ENCODE assay signal across 12 cellular contexts in the genomic region with DNA sequence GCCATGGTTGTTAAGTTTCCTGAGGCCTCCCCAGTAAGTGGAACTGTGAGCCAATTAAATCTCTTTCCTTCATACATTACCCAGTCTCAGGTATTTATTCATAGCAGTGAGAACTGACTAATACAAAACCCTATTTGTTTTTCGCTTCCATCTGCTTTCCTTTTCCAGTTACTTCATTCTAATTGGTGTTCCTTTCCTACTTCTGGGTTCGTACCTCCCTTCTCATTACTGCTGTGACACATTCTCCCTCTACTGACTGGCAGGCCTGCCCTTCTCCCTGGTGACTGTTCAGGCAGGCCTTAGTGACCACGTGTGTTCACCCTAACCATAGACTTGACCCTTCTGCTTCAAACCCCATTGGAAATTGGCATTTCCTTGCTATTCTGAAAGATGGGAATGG. TPM values are rescaled to one million over a fixed set of nuclear protein-coding genes. Genes with fewer than 3 reads are reported as not detected.
DNase-seq lines count a peak whose midpoint lies in the region; ATAC-seq, FAIRE-seq and TF ChIP-seq lines count a peak whose summit lies in the region.
"Had no signal": no experiment of that assay in that cellular context is flagged by ENCODE, and none has a peak within 500 bp of the region (broad histone marks: within the 10 kb centered on the region; RNA-seq: fewer than 3 reads in every experiment).

No MANE protein-coding gene starts in this region.

- no peaks in the 10 kb centered on the region for H3K9me3 ChIP-seq in left ventricle myocardium inferior (replicated peaks)
- no peaks in the 10 kb centered on the region for H3K9me3 ChIP-seq in GM12878 (replicated peaks; ENCODE audit: control insufficient read depth, insufficient read depth, low read length)
- H3K9me3 ChIP-seq in mucosa of descending colon, result no peaks in the 10 kb centered on the region
- H3K9me3 ChIP-seq: Peyer's patch had no signal

- TF ChIP-seq RAD21 in GM12878 (IDR thresholded peaks at IDR 0.05; ENCODE audit: insufficient read depth, low read depth, low read length), result no peak

- POLR2A ChIA-PET in GM12878 (lab: Charles Lee), result no interaction called here
- POLR2A ChIA-PET in activated CD8-positive, alpha-beta T cell treated with anti-CD3 and anti-CD28 coated beads, Interleukin-2, amount 10 ng/mL, durations not matched to agents 7 days and 5 days (lab: Charles Lee), result no interaction called here

- no peak overlapping the region for H3K27ac Mint-ChIP-seq in activated CD8-positive, alpha-beta T cell treated with anti-CD3 and anti-CD28 coated beads, Interleukin-2, amount 10 ng/mL, durations not matched to agents 7 days and 5 days
- no peak overlapping the region for H3K27ac Mint-ChIP-seq in Calu3 (ENCODE audit: unreplicated experiment)
- H3K27ac Mint-ChIP-seq: activated CD4-positive, alpha-beta T cell treated with anti-CD3 and anti-CD28 coated beads, Interleukin-2, amount 10 ng/mL, durations not matched to agents 7 days and 5 days had no signal

- intact Hi-C loops in left ventricle myocardium inferior (cut with micrococcal nuclease) (no loop called here), left ventricle myocardium superior (cut with micrococcal nuclease) (no loop called here), GM12878 (cut with micrococcal nuclease; ENCODE audit: unreplicated experiment) (no loop called here), mucosa of descending colon (cut with DNase I, micrococcal nuclease) (no loop called here), Calu3 (cut with micrococcal nuclease; ENCODE audit: unreplicated experiment) (no loop called here)

- TF ChIP-seq CTCF in left ventricle myocardium inferior (IDR thresholded peaks at IDR 0.05; ENCODE audit: borderline replicate concordance) (no peak), GM12878 (IDR thresholded peaks at IDR 0.05 in 2 of 3, conservative IDR thresholded peaks at IDR 0.05 in 1 of 3; ENCODE audit: control insufficient read depth in 2 of 3, extremely low read depth in 1 of 3, insufficient read depth in 1 of 3, low read depth in 3 of 3, low read length in 3 of 3) (no peak), mucosa of descending colon (IDR thresholded peaks at IDR 0.05) (no peak), Calu3 (IDR thresholded peaks at IDR 0.05; ENCODE audit: unreplicated experiment) (no peak)

- TF ChIP-seq POLR2A in GM12878 (IDR thresholded peaks at IDR 0.05; ENCODE audit: low read depth, low read length), result no peak

- peaks cover 7% of the 10 kb centered on the region for H3K27me3 Mint-ChIP-seq in activated CD8-positive, alpha-beta T cell treated with anti-CD3 and anti-CD28 coated beads, Interleukin-2, amount 10 ng/mL, durations not matched to agents 7 days and 5 days (ENCODE audit: low read depth)
- H3K27me3 Mint-ChIP-seq in Calu3 (ENCODE audit: unreplicated experiment), result peaks cover 17% of the 10 kb centered on the region
- H3K27me3 Mint-ChIP-seq: activated CD4-positive, alpha-beta T cell treated with anti-CD3 and anti-CD28 coated beads, Interleukin-2, amount 10 ng/mL, durations not matched to agents 7 days and 5 days had no signal

- DNase-seq in left ventricle myocardium inferior (no peak), left ventricle myocardium superior (no peak), GM12878 (ENCODE audit: low read depth, low spot score) (no peak), mucosa of descending colon (no peak), Calu3 (no peak)
- no peak for DNase-seq in activated CD8-positive, alpha-beta T cell treated with anti-CD3 and anti-CD28 coated beads, Interleukin-2, amount 10 ng/mL, durations not matched to agents 7 days and 5 days
- DNase-seq: activated CD4-positive, alpha-beta T cell treated with anti-CD3 and anti-CD28 coated beads, Interleukin-2, amount 10 ng/mL, durations not matched to agents 7 days and 5 days; Peyer's patch; stimulated activated CD4-positive, alpha-beta T cell treated with anti-CD3 and anti-CD28 coated beads, Interleukin-15, amount 100 ng/mL, for 24 hours; stimulated activated naive CD4-positive, alpha-beta T cell had no signal

- no peaks in the 10 kb centered on the region for H4K20me1 ChIP-seq in GM12878 (ENCODE audit: control insufficient read depth, insufficient read depth)

- H3K79me2 ChIP-seq in GM12878 (ENCODE audit: control insufficient read depth, insufficient read depth, low read length), result no peaks in the 10 kb centered on the region

- H3K27me3 ChIP-seq in left ventricle myocardium inferior (ENCODE audit: low read depth) (no peaks in the 10 kb centered on the region), GM12878 (replicated peaks in 1 of 2; ENCODE audit: control insufficient read depth in 2 of 2, insufficient read depth in 2 of 2, low read length in 1 of 2) (no peaks in the 10 kb centered on the region)
- H3K27me3 ChIP-seq: Peyer's patch had no signal

- TF ChIP-seq EP300 in GM12878 (IDR thresholded peaks at IDR 0.05; ENCODE audit: borderline replicate concordance in 1 of 2, control insufficient read depth in 1 of 2, low read depth in 2 of 2, low read length in 2 of 2), result no peak

- FAIRE-seq in GM12878 (lab: Jason Lieb, UNC), result no peak

- H3K4me3 ChIP-seq in left ventricle myocardium inferior (no peak overlapping the region), GM12878 (no peak overlapping the region), mucosa of descending colon (no peak overlapping the region)
- H3K4me3 ChIP-seq: Peyer's patch had no signal

- in situ Hi-C loops in GM12878 (cut with MboI), result no loop called here

- peaks cover 48% of the 10 kb centered on the region for H3K4me1 ChIP-seq in left ventricle myocardium inferior
- H3K4me1 ChIP-seq in GM12878 (ENCODE audit: control insufficient read depth, insufficient read depth, low read length), result peaks cover 11% of the 10 kb centered on the region
- H3K4me1 ChIP-seq in mucosa of descending colon (ENCODE audit: low read depth), result no peaks in the 10 kb centered on the region

- H2AFZ ChIP-seq in GM12878 (ENCODE audit: control insufficient read depth, low read depth, low read length), result no peak overlapping the region

- H3K9ac ChIP-seq in GM12878 (ENCODE audit: control insufficient read depth, insufficient read depth, low read length), result no peak overlapping the region

- no TSS peak for BruUV-seq in GM12878 (replicated peaks; lab: Mats Ljungman, UMichigan)
- no TSS peak for BruUV-seq in Calu3 (replicated peaks; lab: Mats Ljungman, UMichigan)

- H3K27ac ChIP-seq in left ventricle myocardium inferior (replicated peaks) (peak overlapping the region; percentile 80), GM12878 (ENCODE audit: control insufficient read depth, insufficient read depth) (no peak overlapping the region)

- 74% methylated on average over 3 of the region's 3 CpGs for WGBS in GM12878 (ENCODE audit: insufficient coverage, insufficient replicate concordance, low lambda C conversion rate, missing lambda C conversion rate)

- SMC1A ChIA-PET in GM12878 (lab: Charles Lee; ENCODE audit: uncharacterized antibody, unreplicated experiment), result interaction anchor here (0.9 to 4.0 kb wide), 2 partner anchors 8 to 38 kb away, joined by 3 to 26 read pairs; no protein-coding TSS in a partner anchor

- H3K9me3 Mint-ChIP-seq in activated CD8-positive, alpha-beta T cell treated with anti-CD3 and anti-CD28 coated beads, Interleukin-2, amount 10 ng/mL, durations not matched to agents 7 days and 5 days (ENCODE audit: insufficient read depth), result no peaks in the 10 kb centered on the region
- H3K9me3 Mint-ChIP-seq in Calu3 (ENCODE audit: low read depth, unreplicated experiment), result no peaks in the 10 kb centered on the region
- H3K9me3 Mint-ChIP-seq: activated CD4-positive, alpha-beta T cell treated with anti-CD3 and anti-CD28 coated beads, Interleukin-2, amount 10 ng/mL, durations not matched to agents 7 days and 5 days had no signal

- no peaks in the 10 kb centered on the region for H3K36me3 Mint-ChIP-seq in activated CD8-positive, alpha-beta T cell treated with anti-CD3 and anti-CD28 coated beads, Interleukin-2, amount 10 ng/mL, durations not matched to agents 7 days and 5 days (ENCODE audit: low read depth)
- no peaks in the 10 kb centered on the region for H3K36me3 Mint-ChIP-seq in Calu3 (ENCODE audit: insufficient read depth, unreplicated experiment)

- H3K4me2 ChIP-seq in GM12878 (ENCODE audit: control insufficient read depth, insufficient read depth), result no peak overlapping the region

- no peaks in the 10 kb centered on the region for H3K4me1 Mint-ChIP-seq in activated CD8-positive, alpha-beta T cell treated with anti-CD3 and anti-CD28 coated beads, Interleukin-2, amount 10 ng/mL, durations not matched to agents 7 days and 5 days (ENCODE audit: low read depth)
- peaks cover 8% of the 10 kb centered on the region for H3K4me1 Mint-ChIP-seq in Calu3 (ENCODE audit: low read depth, unreplicated experiment)
- H3K4me1 Mint-ChIP-seq: activated CD4-positive, alpha-beta T cell treated with anti-CD3 and anti-CD28 coated beads, Interleukin-2, amount 10 ng/mL, durations not matched to agents 7 days and 5 days had no signal

- ATAC-seq in left ventricle myocardium superior, result no peak
- ATAC-seq in GM12878, result no peak
- ATAC-seq in mucosa of descending colon, result peak; percentile 30
- no peak for ATAC-seq in activated CD8-positive, alpha-beta T cell treated with anti-CD3 and anti-CD28 coated beads, Interleukin-2, amount 10 ng/mL, durations not matched to agents 7 days and 5 days
- no peak for ATAC-seq in GM21723 (IDR thresholded peaks at IDR 0.05; ENCODE audit: unreplicated experiment)
- ATAC-seq in GM18873 (IDR thresholded peaks at IDR 0.05; ENCODE audit: low FRiP score, unreplicated experiment), result no peak

- no peak overlapping the region for H3K4me3 Mint-ChIP-seq in activated CD8-positive, alpha-beta T cell treated with anti-CD3 and anti-CD28 coated beads, Interleukin-2, amount 10 ng/mL, durations not matched to agents 7 days and 5 days
- no peak overlapping the region for H3K4me3 Mint-ChIP-seq in Calu3 (ENCODE audit: low read depth, unreplicated experiment)
- H3K4me3 Mint-ChIP-seq: activated CD4-positive, alpha-beta T cell treated with anti-CD3 and anti-CD28 coated beads, Interleukin-2, amount 10 ng/mL, durations not matched to agents 7 days and 5 days had no signal

- CTCF ChIA-PET in GM12878 (lab: Yijun Ruan, JAX) (interaction anchor here (0.6 to 5.3 kb wide), 4 partner anchors 8 to 596 kb away, joined by 3 to 30 read pairs (median 4); no protein-coding TSS in a partner anchor), Calu3 (lab: Charles Lee) (no interaction called here)
- CTCF ChIA-PET in activated CD8-positive, alpha-beta T cell treated with anti-CD3 and anti-CD28 coated beads, Interleukin-2, amount 10 ng/mL, durations not matched to agents 7 days and 5 days (lab: Charles Lee), result interaction anchor here (2.0 kb wide), 1 partner anchor 8 kb away, joined by 10 read pairs; no protein-coding TSS in a partner anchor

- H3K36me3 ChIP-seq in left ventricle myocardium inferior (no peaks in the 10 kb centered on the region), GM12878 (ENCODE audit: control insufficient read depth in 2 of 2, insufficient read depth in 2 of 2, low read length in 1 of 2) (no peaks in the 10 kb centered on the region), mucosa of descending colon (ENCODE audit: low read depth) (no peaks in the 10 kb centered on the region)
- H3K36me3 ChIP-seq: Peyer's patch had no signal

- RAD21 ChIA-PET in GM12878 (lab: Charles Lee; ENCODE audit: unreplicated experiment), result interaction anchor here (0.9 to 1.3 kb wide), 2 partner anchors 41 to 150 kb away, joined by 3 to 4 read pairs; no protein-coding TSS in a partner anchor

RNA-seq across cellular contexts. Expression of gene MTURN, which starts 37.7 kb away (rescaled TPM):
- 21.3 TPM for total RNA-seq in left ventricle myocardium inferior
- 18.8 TPM for total RNA-seq in left ventricle myocardium superior
- total RNA-seq in GM12878 (2013; cell fraction: nucleolus; rRNA removed), result 1.7 and 3.9 TPM in 2 replicates
- total RNA-seq in GM12878 (2014; rRNA removed), result 2.7 and 5.0 TPM in 2 replicates
- 3.3 and 3.4 TPM in 2 replicates for total RNA-seq in GM12878 (2014; rRNA removed; fragmentation: Illumina TruSeq; extraction: Trizol)
- 4.3 and 4.7 TPM in 2 replicates for total RNA-seq in GM12878 (2021)
- polyA plus RNA-seq in GM12878 (2011; ENCODE audit: low read depth), result 0.73 TPM
- polyA plus RNA-seq in GM12878 (2011; rRNA removed), result 3.4 and 3.8 TPM in 2 replicates
- polyA plus RNA-seq in GM12878 (2011; cell fraction: cytosol; rRNA removed), result 1.6 and 1.9 TPM in 2 replicates
- polyA plus RNA-seq in GM12878 (2011; cell fraction: nucleus; rRNA removed), result 3.7 and 4.9 TPM in 2 replicates
- 0.80 and 1.1 TPM in 2 replicates for polyA plus RNA-seq in GM12878 (2012)
- 3.3 and 3.8 TPM in 2 replicates for polyA plus RNA-seq in GM12878 (2014; fragmentation: Illumina TruSeq; extraction: Trizol)
- polyA plus RNA-seq in GM12878 (2014; fragmentation: Nextera tagmentation; extraction: Ambion mirVana), result under 1 TPM; 0.52 to 0.77 TPM
- 3.0 and 3.3 TPM in 2 replicates for polyA plus RNA-seq in GM12878 (2014; rRNA removed)
- polyA plus RNA-seq in GM12878 (2016; fragmentation: Nextera tagmentation; extraction: Ambion mirVana), result 1 to 10 TPM in 1 of 2 experiments, under 1 TPM in 1; 0.52 to 1.9 TPM
- polyA minus RNA-seq in GM12878 (2011; rRNA and poly(A)+ RNA removed), result 2.0 and 2.1 TPM in 2 replicates
- polyA minus RNA-seq in GM12878 (2011; cell fraction: cytosol; rRNA and poly(A)+ RNA removed), result 0.83 and 1.7 TPM in 2 replicates
- 0.85 and 1.5 TPM in 2 replicates for polyA minus RNA-seq in GM12878 (2011; cell fraction: nucleus; rRNA and poly(A)+ RNA removed)
- total RNA-seq in mucosa of descending colon, result 10 to 100 TPM in 1 of 3 donors, 1 to 10 TPM in 2; 7.2 to 62.0 (median 9.7) TPM
- total RNA-seq in activated CD8-positive, alpha-beta T cell treated with anti-CD3 and anti-CD28 coated beads, Interleukin-2, amount 10 ng/mL, durations not matched to agents 7 days and 5 days, result 1 to 10 TPM; 1.1 to 1.3 TPM
- 6.4 and 6.5 TPM in 2 replicates for total RNA-seq in Calu3 (2022)
